18 cellular contexts compared by ENCODE assay signal in genomic region chr5:178546675-178547033, GRCh38.
"Had no signal": no experiment of that assay in that cellular context is flagged by ENCODE, and none has a peak within 500 bp of the region (broad histone marks: within the 10 kb centered on the region; RNA-seq: fewer than 3 reads in every experiment).

No MANE protein-coding gene starts in this region.

- H3K27me3 ChIP-seq: breast epithelium, left lung had no signal

- H3K9me3 Mint-ChIP-seq: activated naive CD8-positive, alpha-beta T cell treated with anti-CD3 and anti-CD28 coated beads for 36 hours; activated T-cell treated with anti-CD3 and anti-CD28 coated beads, Interleukin-2, amount 50 U/mL, for 24 hours; neural crest cell; T-helper 2 cell treated with Interferon-gamma antibody and Interleukin-4, amounts not matched to agents 5 μg/mL and 100 μg/mL, for 36 hours; type B pancreatic cell had no signal

- H3K9me3 ChIP-seq: breast epithelium, esophagus squamous epithelium, left lung, pancreas had no signal

- H3K36me3 Mint-ChIP-seq: activated CD8-positive, alpha-beta memory T cell treated with anti-CD3 and anti-CD28 coated beads, Interleukin-2, amount 10 ng/mL, durations not matched to agents 7 days and 5 days; activated naive CD8-positive, alpha-beta T cell treated with anti-CD3 and anti-CD28 coated beads for 36 hours; type B pancreatic cell had no signal

- H3K4me1 Mint-ChIP-seq: activated CD8-positive, alpha-beta memory T cell treated with anti-CD3 and anti-CD28 coated beads, Interleukin-2, amount 10 ng/mL, durations not matched to agents 7 days and 5 days; activated naive CD8-positive, alpha-beta T cell treated with anti-CD3 and anti-CD28 coated beads for 36 hours had no signal

- H3K27ac Mint-ChIP-seq: activated CD8-positive, alpha-beta memory T cell treated with anti-CD3 and anti-CD28 coated beads, Interleukin-2, amount 10 ng/mL, durations not matched to agents 7 days and 5 days; activated naive CD8-positive, alpha-beta T cell treated with anti-CD3 and anti-CD28 coated beads for 36 hours; T-helper 2 cell treated with Interferon-gamma antibody and Interleukin-4, amounts not matched to agents 5 μg/mL and 100 μg/mL, for 36 hours; type B pancreatic cell had no signal

- ATAC-seq: activated CD8-positive, alpha-beta memory T cell treated with anti-CD3 and anti-CD28 coated beads, Interleukin-2, amount 10 ng/mL, durations not matched to agents 7 days and 5 days; left lung; pancreas had no signal

- H3K27ac ChIP-seq: breast epithelium, esophagus squamous epithelium, left lung, pancreas had no signal

- H3K27me3 Mint-ChIP-seq: activated naive CD8-positive, alpha-beta T cell treated with anti-CD3 and anti-CD28 coated beads for 36 hours; type B pancreatic cell had no signal

- H3K4me1 ChIP-seq: breast epithelium, pancreas had no signal

- H3K36me3 ChIP-seq: breast epithelium, esophagus squamous epithelium, left lung, pancreas had no signal

- DNase-seq: activated CD4-positive, alpha-beta T cell treated with anti-CD3 and anti-CD28 coated beads, Interleukin-2, amount 50 U/mL, for 48 hours; activated CD4-positive, CD25-positive, alpha-beta regulatory T cell treated with anti-CD3 and anti-CD28 coated beads, Interleukin-2, amount 50 U/mL, for 72 hours; activated CD8-positive, alpha-beta memory T cell treated with anti-CD3 and anti-CD28 coated beads, Interleukin-2, amount 10 ng/mL, durations not matched to agents 7 days and 5 days; activated gamma-delta T cell treated with Interleukin-2 at 50 U/mL for 16 hours; activated naive CD8-positive, alpha-beta T cell treated with anti-CD3 and anti-CD28 coated beads for 36 hours; activated T-cell treated with anti-CD3 and anti-CD28 coated beads, Interleukin-2, amount 50 U/mL, for 24 hours; esophagus squamous epithelium; foreskin fibroblast; left lung; retina; small intestine; stimulated activated naive CD4-positive, alpha-beta T cell; SW 1271 had no signal

- H3K4me3 ChIP-seq: breast epithelium, esophagus squamous epithelium, left lung, pancreas had no signal

- H3K4me3 Mint-ChIP-seq: activated CD8-positive, alpha-beta memory T cell treated with anti-CD3 and anti-CD28 coated beads, Interleukin-2, amount 10 ng/mL, durations not matched to agents 7 days and 5 days; activated naive CD8-positive, alpha-beta T cell treated with anti-CD3 and anti-CD28 coated beads for 36 hours; activated T-cell treated with anti-CD3 and anti-CD28 coated beads, Interleukin-2, amount 50 U/mL, for 24 hours; neural crest cell; T-helper 2 cell treated with Interferon-gamma antibody and Interleukin-4, amounts not matched to agents 5 μg/mL and 100 μg/mL, for 36 hours; type B pancreatic cell had no signal
